ENCODE assay signal across 17 cellular contexts in genomic region chr16:30490210-30490609, GRCh38. TPM values are rescaled to one million over a fixed set of nuclear protein-coding genes. Genes with fewer than 3 reads are reported as not detected.
DNase-seq lines count a peak whose midpoint lies in the region; ATAC-seq and TF ChIP-seq lines count a peak whose summit lies in the region.
"Had no signal": no experiment of that assay in that cellular context is flagged by ENCODE, and none has a peak within 500 bp of the region (broad histone marks: within the 10 kb centered on the region; RNA-seq: fewer than 3 reads in every experiment).

No MANE protein-coding gene starts in this region.

- H3K4me3 Mint-ChIP-seq in activated naive CD4-positive, alpha-beta T cell treated with anti-CD3 and anti-CD28 coated beads, Interleukin-2, amount 10 ng/mL, durations not matched to agents 7 days and 5 days, result no peak overlapping the region
- H3K4me3 Mint-ChIP-seq in activated B cell treated with CpG ODN at 0.5 μM for 24 hours, result no peak overlapping the region

- no peak for ATAC-seq in activated B cell treated with CpG ODN at 0.5 μM for 24 hours (ENCODE audit: low read depth)
- ATAC-seq: gastrocnemius medialis, upper lobe of right lung had no signal

- no peak for TF ChIP-seq CTCF in activated B cell treated with CpG ODN at 0.5 μM for 24 hours (IDR thresholded peaks at IDR 0.05)

- no peaks in the 10 kb centered on the region for H3K27me3 Mint-ChIP-seq in activated naive CD4-positive, alpha-beta T cell treated with anti-CD3 and anti-CD28 coated beads, Interleukin-2, amount 10 ng/mL, durations not matched to agents 7 days and 5 days
- no peaks in the 10 kb centered on the region for H3K27me3 Mint-ChIP-seq in activated B cell treated with CpG ODN at 0.5 μM for 24 hours

- peaks cover 55% of the 10 kb centered on the region for H3K4me1 Mint-ChIP-seq in activated naive CD4-positive, alpha-beta T cell treated with anti-CD3 and anti-CD28 coated beads, Interleukin-2, amount 10 ng/mL, durations not matched to agents 7 days and 5 days
- peaks cover 4% of the 10 kb centered on the region for H3K4me1 Mint-ChIP-seq in activated B cell treated with CpG ODN at 0.5 μM for 24 hours

- DNase-seq in activated naive CD4-positive, alpha-beta T cell treated with anti-CD3 and anti-CD28 coated beads, Interleukin-2, amount 10 ng/mL, durations not matched to agents 7 days and 5 days, result no peak
- DNase-seq in activated naive CD4-positive, alpha-beta T cell treated with Interleukin-2 at 50 U/mL for 16 hours, result no peak
- DNase-seq in activated B cell treated with CpG ODN at 0.5 μM for 24 hours (no peak), fibroblast of peridontal ligament (ENCODE audit: extremely low read depth) (peak; percentile 16), ureter (ENCODE audit: low spot score) (peak; percentile 56), NCI-H446 treated with DMSO at 0.1 percent for 48 hours (lab: John Stamatoyannopoulos, UW) (no peak), NCI-H2081 (lab: John Stamatoyannopoulos, UW) (no peak), mucosa of gallbladder (ENCODE audit: low spot score) (no peak)
- DNase-seq: anterior cingulate cortex; gastrocnemius medialis; NCI-H146; NCI-H69; retina; SHP77 treated with DMSO at 0.1 percent for 48 hours; stimulated activated CD4-positive, alpha-beta T cell treated with anti-CD3 and anti-CD28 coated beads, Interleukin-1b, Interleukin-23, amount 100 ng/mL, for 48 hours; upper lobe of right lung had no signal

- H3K27ac Mint-ChIP-seq in activated naive CD4-positive, alpha-beta T cell treated with anti-CD3 and anti-CD28 coated beads, Interleukin-2, amount 10 ng/mL, durations not matched to agents 7 days and 5 days, result peak overlapping the region; percentile 69
- H3K27ac Mint-ChIP-seq in activated B cell treated with CpG ODN at 0.5 μM for 24 hours, result peak overlapping the region; percentile 57

- CTCF ChIA-PET in activated naive CD4-positive, alpha-beta T cell treated with anti-CD3 and anti-CD28 coated beads, Interleukin-2, amount 10 ng/mL, durations not matched to agents 7 days and 5 days (lab: Charles Lee), result interaction anchor here (0.9 to 1.5 kb wide), 2 partner anchors 40 to 60 kb away, joined by 3 to 6 read pairs; partner anchors contain the start of gene DCTPP1
- CTCF ChIA-PET in activated B cell treated with CpG ODN at 0.5 μM for 24 hours (lab: Charles Lee), result interaction anchor here (1.4 kb wide), 1 partner anchor 40 kb away, joined by 3 read pairs; no protein-coding TSS in a partner anchor

- intact Hi-C loops in activated B cell treated with CpG ODN at 0.5 μM for 24 hours (cut with micrococcal nuclease), result no loop called here

- no peaks in the 10 kb centered on the region for H3K9me3 Mint-ChIP-seq in activated naive CD4-positive, alpha-beta T cell treated with anti-CD3 and anti-CD28 coated beads, Interleukin-2, amount 10 ng/mL, durations not matched to agents 7 days and 5 days
- H3K9me3 Mint-ChIP-seq in activated B cell treated with CpG ODN at 0.5 μM for 24 hours, result no peaks in the 10 kb centered on the region

- POLR2A ChIA-PET in activated B cell treated with CpG ODN at 0.5 μM for 24 hours (lab: Charles Lee), result interaction anchor here (0.7 to 2.9 kb wide), 4 partner anchors 18 to 94 kb away, joined by 6 to 15 read pairs (median 8); partner anchors contain the start of gene ITGAL

- peaks cover 62% of the 10 kb centered on the region for H3K36me3 Mint-ChIP-seq in activated naive CD4-positive, alpha-beta T cell treated with anti-CD3 and anti-CD28 coated beads, Interleukin-2, amount 10 ng/mL, durations not matched to agents 7 days and 5 days
- peaks cover 71% of the 10 kb centered on the region for H3K36me3 Mint-ChIP-seq in activated B cell treated with CpG ODN at 0.5 μM for 24 hours (ENCODE audit: low read depth)

RNA-seq across cellular contexts. Expression of gene ITGAL, which starts 17.7 kb away (rescaled TPM):
- 216 and 240 TPM in 2 replicates for total RNA-seq in activated B cell treated with CpG ODN at 0.5 μM for 24 hours
- total RNA-seq in ureter, result 8.9 TPM
- total RNA-seq in mucosa of gallbladder, result 16.7 TPM
- total RNA-seq: Daoy had no signal

RNA-seq across cellular contexts. Expression of gene ZNF768, which starts 36.2 kb away (rescaled TPM):
- total RNA-seq in activated B cell treated with CpG ODN at 0.5 μM for 24 hours, result 29.2 and 30.7 TPM in 2 replicates
- total RNA-seq in ureter, result 37.6 TPM
- 61.1 TPM for total RNA-seq in mucosa of gallbladder

RNA-seq across cellular contexts. Expression of gene ZNF747, which starts 44.4 kb away (rescaled TPM):
- total RNA-seq in activated B cell treated with CpG ODN at 0.5 μM for 24 hours (16.3 and 21.6 TPM in 2 replicates), ureter (10.4 TPM), mucosa of gallbladder (11.9 TPM)

RNA-seq across cellular contexts. Expression of gene SEPHS2, which starts 44.5 kb away (rescaled TPM):
- 79.1 and 80.0 TPM in 2 replicates for total RNA-seq in activated B cell treated with CpG ODN at 0.5 μM for 24 hours
- total RNA-seq in ureter, result 36.2 TPM
- total RNA-seq in mucosa of gallbladder, result 112 TPM

Comparison
In these comparisons a context has a peak if more than half of its experiments do, and no peak if none do; other contexts are left out.
1. DNase-seq: peak in fibroblast of peridontal ligament (single experiment) and ureter (single experiment); none in activated naive CD4-positive, alpha-beta T cell treated with anti-CD3 and anti-CD28 coated beads, Interleukin-2, amount 10 ng/mL, durations not matched to agents 7 days and 5 days (single experiment), activated naive CD4-positive, alpha-beta T cell treated with Interleukin-2 at 50 U/mL for 16 hours (single experiment), activated B cell treated with CpG ODN at 0.5 μM for 24 hours (single experiment), NCI-H446 treated with DMSO at 0.1 percent for 48 hours (single experiment), NCI-H2081 (0 of 2) and mucosa of gallbladder (single experiment).
2. RNA of gene ITGAL, which starts 17.7 kb away (total RNA-seq): 216 to 240 TPM in activated B cell treated with CpG ODN at 0.5 μM for 24 hours; 16.7 TPM in mucosa of gallbladder (single experiment) and 8.9 TPM in ureter (single experiment); every median in the first group is over 10 times any median in the second.